Comparison of ENCODE assay signal across 1 cellular context in the genomic region with DNA sequence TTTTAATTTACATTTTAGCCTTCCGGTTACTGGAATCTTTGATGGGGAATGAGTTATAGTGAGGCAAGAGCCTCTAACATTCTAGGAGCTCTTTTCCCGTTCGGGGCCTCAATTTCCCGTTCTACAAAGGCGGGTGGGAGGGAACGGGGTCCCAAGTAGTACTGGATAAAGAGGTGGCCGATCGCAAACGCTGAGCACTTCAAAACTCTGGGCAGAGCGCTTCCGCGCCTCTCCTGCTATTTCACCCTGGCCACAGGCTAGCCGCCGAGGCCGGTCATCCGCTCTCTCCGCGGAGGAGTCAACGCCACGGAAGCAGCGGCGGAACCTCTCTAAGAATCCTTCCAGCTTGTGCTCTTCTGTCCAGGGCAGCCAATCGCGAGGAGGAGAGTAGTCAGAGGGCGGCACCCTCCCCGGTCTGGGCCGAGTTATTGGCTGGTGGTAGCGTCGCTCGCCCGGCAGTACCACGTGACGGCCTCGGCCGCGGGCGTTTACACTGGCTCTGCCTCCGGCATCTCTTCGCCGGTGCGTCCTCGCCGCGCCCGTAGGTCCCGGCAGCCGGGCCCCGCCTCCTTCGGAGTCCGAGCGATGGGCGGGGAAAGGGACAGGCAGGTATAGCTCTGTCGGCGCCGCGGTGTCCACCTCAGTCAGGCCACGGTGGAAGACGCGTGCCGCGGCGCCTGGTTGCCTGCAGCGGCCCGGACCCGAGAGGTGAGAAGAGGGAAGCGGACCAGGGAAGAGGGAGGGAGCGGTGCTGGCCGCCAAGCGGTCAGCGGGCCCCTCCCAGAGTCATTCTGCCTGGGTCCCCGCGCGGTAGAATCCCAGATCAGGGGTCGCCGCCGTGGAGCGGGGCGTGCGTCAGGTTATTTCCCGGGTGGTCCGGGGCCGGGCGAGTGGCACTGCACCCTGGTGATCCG.
TF ChIP-seq lines count a peak whose summit lies in the region.

A gene (plus strand): TSS at position 487 of the 914 bp plus-strand sequence. CDS start 16,895 bp downstream, outside the sequence.

TF ChIP-seq in K562, 482 proteins besides CTCF, POLR2A, EP300 and RAD21 (continued from another document):
- TF ChIP-seq, protein P1, sequence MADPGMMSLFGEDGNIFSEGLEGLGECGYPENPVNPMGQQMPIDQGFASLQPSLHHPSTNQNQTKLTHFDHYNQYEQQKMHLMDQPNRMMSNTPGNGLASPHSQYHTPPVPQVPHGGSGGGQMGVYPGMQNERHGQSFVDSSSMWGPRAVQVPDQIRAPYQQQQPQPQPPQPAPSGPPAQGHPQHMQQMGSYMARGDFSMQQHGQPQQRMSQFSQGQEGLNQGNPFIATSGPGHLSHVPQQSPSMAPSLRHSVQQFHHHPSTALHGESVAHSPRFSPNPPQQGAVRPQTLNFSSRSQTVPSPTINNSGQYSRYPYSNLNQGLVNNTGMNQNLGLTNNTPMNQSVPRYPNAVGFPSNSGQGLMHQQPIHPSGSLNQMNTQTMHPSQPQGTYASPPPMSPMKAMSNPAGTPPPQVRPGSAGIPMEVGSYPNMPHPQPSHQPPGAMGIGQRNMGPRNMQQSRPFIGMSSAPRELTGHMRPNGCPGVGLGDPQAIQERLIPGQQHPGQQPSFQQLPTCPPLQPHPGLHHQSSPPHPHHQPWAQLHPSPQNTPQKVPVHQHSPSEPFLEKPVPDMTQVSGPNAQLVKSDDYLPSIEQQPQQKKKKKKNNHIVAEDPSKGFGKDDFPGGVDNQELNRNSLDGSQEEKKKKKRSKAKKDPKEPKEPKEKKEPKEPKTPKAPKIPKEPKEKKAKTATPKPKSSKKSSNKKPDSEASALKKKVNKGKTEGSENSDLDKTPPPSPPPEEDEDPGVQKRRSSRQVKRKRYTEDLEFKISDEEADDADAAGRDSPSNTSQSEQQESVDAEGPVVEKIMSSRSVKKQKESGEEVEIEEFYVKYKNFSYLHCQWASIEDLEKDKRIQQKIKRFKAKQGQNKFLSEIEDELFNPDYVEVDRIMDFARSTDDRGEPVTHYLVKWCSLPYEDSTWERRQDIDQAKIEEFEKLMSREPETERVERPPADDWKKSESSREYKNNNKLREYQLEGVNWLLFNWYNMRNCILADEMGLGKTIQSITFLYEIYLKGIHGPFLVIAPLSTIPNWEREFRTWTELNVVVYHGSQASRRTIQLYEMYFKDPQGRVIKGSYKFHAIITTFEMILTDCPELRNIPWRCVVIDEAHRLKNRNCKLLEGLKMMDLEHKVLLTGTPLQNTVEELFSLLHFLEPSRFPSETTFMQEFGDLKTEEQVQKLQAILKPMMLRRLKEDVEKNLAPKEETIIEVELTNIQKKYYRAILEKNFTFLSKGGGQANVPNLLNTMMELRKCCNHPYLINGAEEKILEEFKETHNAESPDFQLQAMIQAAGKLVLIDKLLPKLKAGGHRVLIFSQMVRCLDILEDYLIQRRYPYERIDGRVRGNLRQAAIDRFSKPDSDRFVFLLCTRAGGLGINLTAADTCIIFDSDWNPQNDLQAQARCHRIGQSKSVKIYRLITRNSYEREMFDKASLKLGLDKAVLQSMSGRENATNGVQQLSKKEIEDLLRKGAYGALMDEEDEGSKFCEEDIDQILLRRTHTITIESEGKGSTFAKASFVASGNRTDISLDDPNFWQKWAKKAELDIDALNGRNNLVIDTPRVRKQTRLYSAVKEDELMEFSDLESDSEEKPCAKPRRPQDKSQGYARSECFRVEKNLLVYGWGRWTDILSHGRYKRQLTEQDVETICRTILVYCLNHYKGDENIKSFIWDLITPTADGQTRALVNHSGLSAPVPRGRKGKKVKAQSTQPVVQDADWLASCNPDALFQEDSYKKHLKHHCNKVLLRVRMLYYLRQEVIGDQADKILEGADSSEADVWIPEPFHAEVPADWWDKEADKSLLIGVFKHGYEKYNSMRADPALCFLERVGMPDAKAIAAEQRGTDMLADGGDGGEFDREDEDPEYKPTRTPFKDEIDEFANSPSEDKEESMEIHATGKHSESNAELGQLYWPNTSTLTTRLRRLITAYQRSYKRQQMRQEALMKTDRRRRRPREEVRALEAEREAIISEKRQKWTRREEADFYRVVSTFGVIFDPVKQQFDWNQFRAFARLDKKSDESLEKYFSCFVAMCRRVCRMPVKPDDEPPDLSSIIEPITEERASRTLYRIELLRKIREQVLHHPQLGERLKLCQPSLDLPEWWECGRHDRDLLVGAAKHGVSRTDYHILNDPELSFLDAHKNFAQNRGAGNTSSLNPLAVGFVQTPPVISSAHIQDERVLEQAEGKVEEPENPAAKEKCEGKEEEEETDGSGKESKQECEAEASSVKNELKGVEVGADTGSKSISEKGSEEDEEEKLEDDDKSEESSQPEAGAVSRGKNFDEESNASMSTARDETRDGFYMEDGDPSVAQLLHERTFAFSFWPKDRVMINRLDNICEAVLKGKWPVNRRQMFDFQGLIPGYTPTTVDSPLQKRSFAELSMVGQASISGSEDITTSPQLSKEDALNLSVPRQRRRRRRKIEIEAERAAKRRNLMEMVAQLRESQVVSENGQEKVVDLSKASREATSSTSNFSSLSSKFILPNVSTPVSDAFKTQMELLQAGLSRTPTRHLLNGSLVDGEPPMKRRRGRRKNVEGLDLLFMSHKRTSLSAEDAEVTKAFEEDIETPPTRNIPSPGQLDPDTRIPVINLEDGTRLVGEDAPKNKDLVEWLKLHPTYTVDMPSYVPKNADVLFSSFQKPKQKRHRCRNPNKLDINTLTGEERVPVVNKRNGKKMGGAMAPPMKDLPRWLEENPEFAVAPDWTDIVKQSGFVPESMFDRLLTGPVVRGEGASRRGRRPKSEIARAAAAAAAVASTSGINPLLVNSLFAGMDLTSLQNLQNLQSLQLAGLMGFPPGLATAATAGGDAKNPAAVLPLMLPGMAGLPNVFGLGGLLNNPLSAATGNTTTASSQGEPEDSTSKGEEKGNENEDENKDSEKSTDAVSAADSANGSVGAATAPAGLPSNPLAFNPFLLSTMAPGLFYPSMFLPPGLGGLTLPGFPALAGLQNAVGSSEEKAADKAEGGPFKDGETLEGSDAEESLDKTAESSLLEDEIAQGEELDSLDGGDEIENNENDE (IDR thresholded peaks at IDR 0.05; ENCODE audit: low read depth, low read length), result no peak
